24 cellular contexts compared by ENCODE assay signal in genomic region chr22:20354238-20354975, GRCh38.
"Had no signal": no experiment of that assay in that cellular context is flagged by ENCODE, and none has a peak within 500 bp of the region (broad histone marks: within the 10 kb centered on the region; RNA-seq: fewer than 3 reads in every experiment).

No MANE protein-coding gene starts in this region.

- H3K9me3 ChIP-seq: esophagus muscularis mucosa, heart left ventricle, left lung, lower lobe of right lung, mucosa of descending colon, thoracic aorta had no signal

- H3K27me3 ChIP-seq: esophagus muscularis mucosa, foreskin keratinocyte, heart left ventricle, left lung had no signal

- H3K4me1 ChIP-seq: esophagus muscularis mucosa, foreskin keratinocyte, heart left ventricle, left lung, lower lobe of right lung had no signal

- H3K36me3 ChIP-seq: esophagus muscularis mucosa, heart left ventricle, left lung, lower lobe of right lung, thoracic aorta had no signal

- H3K27ac ChIP-seq: esophagus muscularis mucosa, foreskin keratinocyte, heart left ventricle, left lung, lower lobe of right lung, skin epidermis, thoracic aorta had no signal

- DNase-seq: activated B cell treated with CpG ODN at 0.5 μM for 24 hours; activated CD4-positive, alpha-beta T cell treated with anti-CD3 and anti-CD28 coated beads, Interleukin-2, amount 50 U/mL, for 4 hours; activated CD8-positive, alpha-beta memory T cell treated with anti-CD3 and anti-CD28 coated beads for 24 hours; activated gamma-delta T cell; activated naive CD4-positive, alpha-beta T cell treated with anti-CD3 and anti-CD28 coated beads, Interleukin-2, amount 50 U/mL, for 16 hours; amniotic stem cell; caudate nucleus; cortex of kidney; foreskin keratinocyte; heart left ventricle; left lung; lower lobe of right lung; mesendoderm; mucosa of descending colon; nephron progenitor cell; stimulated activated CD4-positive, alpha-beta T cell treated with anti-CD3 and anti-CD28 coated beads, Interleukin-12 subunit alpha, Interleukin-12 subunit beta, amount 100 ng/mL, for 4 hours; stimulated activated CD4-positive, alpha-beta T cell treated with anti-CD3 and anti-CD28 coated beads, Interleukin-4, amount 100 ng/mL, for 24 hours; T-helper 1 cell; trophoblast cell had no signal

- ATAC-seq: foreskin keratinocyte; heart left ventricle; left lung; lower lobe of right lung; mucosa of descending colon; sciatic nerve; stimulated activated effector memory CD8-positive, alpha-beta T cell treated with anti-CD3 and anti-CD28 coated beads, Interleukin-12 subunit alpha, Interleukin-12 subunit beta, amount 100 ng/mL, for 72 hours had no signal

- H3K4me3 ChIP-seq: esophagus muscularis mucosa, heart left ventricle, left lung, lower lobe of right lung, mucosa of descending colon, skin epidermis, thoracic aorta had no signal
